Comparison of ENCODE assay signal across 17 cellular contexts in genomic region chr17:49989518-49989880, GRCh38. TPM values are rescaled to one million over a fixed set of nuclear protein-coding genes. Genes with fewer than 3 reads are reported as not detected.
DNase-seq lines count a peak whose midpoint lies in the region; ATAC-seq and TF ChIP-seq lines count a peak whose summit lies in the region.
"Had no signal": no experiment of that assay in that cellular context is flagged by ENCODE, and none has a peak within 500 bp of the region (broad histone marks: within the 10 kb centered on the region; RNA-seq: fewer than 3 reads in every experiment).

No MANE protein-coding gene starts in this region.

- no peak for TF ChIP-seq RAD21 in SK-N-SH (IDR thresholded peaks at IDR 0.05; ENCODE audit: low read length)

- no peak overlapping the region for H2BK12ac ChIP-seq in neuronal stem cell (ENCODE audit: low read length)

- H3K9ac ChIP-seq in SK-N-SH (no peak overlapping the region), neuronal stem cell (ENCODE audit: low read depth, low read length, poor library complexity) (no peak overlapping the region)

- no peaks in the 10 kb centered on the region for H4K20me1 ChIP-seq in SK-N-SH (ENCODE audit: insufficient read depth)

- H3K4me1 ChIP-seq in SK-N-SH (ENCODE audit: control insufficient read depth in 1 of 2, insufficient read depth in 2 of 2, low read depth in 1 of 2, low read length in 1 of 2) (peaks cover 0 to 2% of the 10 kb centered on the region in 2 experiments; a peak in 1 of 4 replicates), RWPE2 (ENCODE audit: insufficient read depth, poor library complexity, severe bottlenecking) (peaks cover 15% of the 10 kb centered on the region), neuronal stem cell (ENCODE audit: control insufficient read depth in 2 of 2, insufficient read depth in 1 of 2, low read depth in 1 of 2, low read length in 2 of 2) (peaks cover 3 to 14% of the 10 kb centered on the region in 2 donors)

- H2AFZ ChIP-seq in SK-N-SH (ENCODE audit: low read depth) (no peak overlapping the region), neuronal stem cell (ENCODE audit: low read length) (no peak overlapping the region)

- H2BK15ac ChIP-seq in neuronal stem cell (ENCODE audit: low read length), result no peak overlapping the region

- no peak overlapping the region for H2BK120ac ChIP-seq in neuronal stem cell (ENCODE audit: low read depth, low read length)

- H4K8ac ChIP-seq in neuronal stem cell (ENCODE audit: low read depth, low read length), result no peak overlapping the region

- CTCF ChIA-PET in SK-N-SH (lab: Yijun Ruan, JAX), result interaction anchor here (0.9 to 55.0 kb wide), 12 partner anchors 3 to 422 kb away, joined by 3 to 1665 read pairs (median 4); partner anchors contain the start of genes DLX3, DLX4 and TAC4

- no peak overlapping the region for H3K27ac ChIP-seq in SK-N-SH (ENCODE audit: low read depth in 2 of 2, low read length in 1 of 2)
- H3K27ac ChIP-seq in RWPE2 (ENCODE audit: poor library complexity, severe bottlenecking), result no peak overlapping the region
- H3K27ac ChIP-seq in neuronal stem cell (replicated peaks; ENCODE audit: low read length), result no peak overlapping the region
- H3K27ac ChIP-seq: 22Rv1, C4-2B, SJSA1 had no signal

- H2AK5ac ChIP-seq in neuronal stem cell (ENCODE audit: low read depth, low read length), result peak overlapping the region; percentile 85

- 56% methylated on average over 4 of the region's 4 CpGs for WGBS in SK-N-SH (ENCODE audit: low lambda C conversion rate)
- WGBS in neuronal stem cell (ENCODE audit: extremely low coverage in 2 of 2, insufficient read length in 2 of 2, insufficient replicate concordance in 1 of 2), 2 donors, result no CpG with 5 or more reads among the region's 4 CpGs

- no peaks in the 10 kb centered on the region for H3K79me1 ChIP-seq in neuronal stem cell (ENCODE audit: low read depth, low read length)

- H3F3A ChIP-seq in SK-N-SH (replicated peaks; ENCODE audit: insufficient read depth), result peaks cover 3% of the 10 kb centered on the region

- H3K9me2 ChIP-seq in SK-N-SH, result no peaks in the 10 kb centered on the region

- H3K27me3 ChIP-seq in SK-N-SH (ENCODE audit: insufficient read depth), result peaks cover 95% of the 10 kb centered on the region
- peaks cover 6% of the 10 kb centered on the region for H3K27me3 ChIP-seq in RWPE2 (ENCODE audit: insufficient read depth, poor library complexity, severe bottlenecking)
- H3K27me3 ChIP-seq in neuronal stem cell (ENCODE audit: control insufficient read depth in 3 of 3, insufficient read depth in 3 of 3, low read depth in 1 of 3, low read length in 3 of 3), result peaks cover 13 to 87% (median 56%) of the 10 kb centered on the region in 3 experiments

- H4K91ac ChIP-seq in neuronal stem cell (ENCODE audit: low read depth, low read length, poor library complexity), result no peak overlapping the region

- peak overlapping the region; percentile 55 for H3K18ac ChIP-seq in neuronal stem cell (ENCODE audit: low read length)

- H3K14ac ChIP-seq in neuronal stem cell (ENCODE audit: low read length), result peak overlapping the region; percentile 76

- no peaks in the 10 kb centered on the region for H3K9me3 ChIP-seq in SK-N-SH
- H3K9me3 ChIP-seq in RWPE2 (ENCODE audit: severe bottlenecking), result no peaks in the 10 kb centered on the region
- H3K9me3 ChIP-seq in neuronal stem cell (replicated peaks in 1 of 2; ENCODE audit: control insufficient read depth in 2 of 2, insufficient read depth in 1 of 2, low read depth in 1 of 2, low read length in 2 of 2), result peaks cover 4 to 8% of the 10 kb centered on the region in 2 donors
- H3K9me3 ChIP-seq: SJSA1 had no signal

- H3K4me3 ChIP-seq in SK-N-SH (ENCODE audit: low read depth in 2 of 2, low read length in 1 of 2), result no peak overlapping the region
- H3K4me3 ChIP-seq in RWPE2 (ENCODE audit: severe bottlenecking), result no peak overlapping the region
- H3K4me3 ChIP-seq in neuronal stem cell (ENCODE audit: low read length in 2 of 2), result no peak overlapping the region
- H3K4me3 ChIP-seq: SJSA1 had no signal

- H3K36me3 ChIP-seq in SK-N-SH (replicated peaks in 1 of 2; ENCODE audit: control insufficient read depth in 1 of 2, insufficient read depth in 2 of 2, low read length in 1 of 2), result no peaks in the 10 kb centered on the region
- H3K36me3 ChIP-seq in RWPE2 (ENCODE audit: low read depth), result no peaks in the 10 kb centered on the region
- H3K36me3 ChIP-seq in neuronal stem cell (replicated peaks in 1 of 2; ENCODE audit: control insufficient read depth in 2 of 2, insufficient read depth in 2 of 2, low read length in 2 of 2), result no peaks in the 10 kb centered on the region
- H3K36me3 ChIP-seq: SJSA1 had no signal

- ATAC-seq in SK-N-SH treated with all-trans-retinoic acid at 6 μM for 48 hours (no peak), RWPE2 (ENCODE audit: low read depth) (no peak), HG02938 (IDR thresholded peaks at IDR 0.05; ENCODE audit: unreplicated experiment) (no peak)
- ATAC-seq in stimulated activated naive CD8-positive, alpha-beta T cell treated with anti-CD3 and anti-CD28 coated beads, Interleukin-15, Interleukin-2, amounts not matched to agents 100 U/mL and 50 U/mL, for 24 hours, result no peak
- ATAC-seq: HCT116, PC-3 had no signal

- POLR2A ChIA-PET in SK-N-SH (lab: Yijun Ruan, JAX), result no interaction called here

- TF ChIP-seq CTCF in SK-N-SH (IDR thresholded peaks at IDR 0.05) (no peak), RWPE2 (IDR thresholded peaks at IDR 0.05; ENCODE audit: poor library complexity, severe bottlenecking) (no peak)

- no peak overlapping the region for H2BK5ac ChIP-seq in neuronal stem cell (ENCODE audit: low read length)

- peak; percentile 17 for DNase-seq in SK-N-SH
- DNase-seq in D341Med (ENCODE audit: low spot score), result peak; percentile 28
- DNase-seq in RWPE2 (ENCODE audit: low spot score), result peak; percentile 58
- no peak for DNase-seq in neuronal stem cell (ENCODE audit: low spot score)
- DNase-seq in stimulated activated naive CD8-positive, alpha-beta T cell treated with anti-CD3 and anti-CD28 coated beads, Interleukin-15, Interleukin-2, amounts not matched to agents 100 U/mL and 50 U/mL, for 24 hours, result no peak
- DNase-seq in NCI-H345 (lab: John Stamatoyannopoulos, UW), result no peak
- DNase-seq: NCI-H1417 treated with DMSO at 0.1 percent for 48 hours, NCI-H2029, NCI-H2171, NCI-H82, PC-3 had no signal

- no peak overlapping the region for H3K4ac ChIP-seq in neuronal stem cell (ENCODE audit: low read length)

- H3K79me2 ChIP-seq in SK-N-SH (ENCODE audit: insufficient read depth), result no peaks in the 10 kb centered on the region

- no peak overlapping the region for H3K23ac ChIP-seq in neuronal stem cell (ENCODE audit: low read depth, low read length, poor library complexity)

- TF ChIP-seq EP300 in SK-N-SH (IDR thresholded peaks at IDR 0.05; ENCODE audit: borderline replicate concordance in 1 of 2, low read depth in 1 of 2, low read length in 1 of 2), result no peak

- no peak overlapping the region for H3K4me2 ChIP-seq in SK-N-SH
- H3K4me2 ChIP-seq in neuronal stem cell (ENCODE audit: insufficient read depth, low read length, poor library complexity, severe bottlenecking), result no peak overlapping the region

TF ChIP-seq in SK-N-SH, 30 proteins besides CTCF, POLR2A, EP300 and RAD21:
- no peak for TF ChIP-seq TCF12 (IDR thresholded peaks at IDR 0.05)
- no peak for TF ChIP-seq JUND (IDR thresholded peaks at IDR 0.05)
- no peak for TF ChIP-seq USF2 (IDR thresholded peaks at IDR 0.05; ENCODE audit: borderline replicate concordance, low read depth, low read length)
- TF ChIP-seq FOSL2 (IDR thresholded peaks at IDR 0.05; ENCODE audit: borderline replicate concordance, low read depth), result no peak

TF ChIP-seq in SK-N-SH treated with all-trans-retinoic acid at 6 μM for 48 hours, 23 proteins besides CTCF, POLR2A, EP300 and RAD21 (continues in another document):
- TF ChIP-seq CSRNP3 (CRISPR knock-in tag; IDR thresholded peaks at IDR 0.05) (no peak), ZFP3 (CRISPR knock-in tag; IDR thresholded peaks at IDR 0.05) (no peak), ZNF8 (CRISPR knock-in tag; IDR thresholded peaks at IDR 0.05) (no peak), ZC3H10 (CRISPR knock-in tag; IDR thresholded peaks at IDR 0.05) (no peak)

RNA-seq across cellular contexts. Expression of gene DLX3, which starts 5.5 kb away (rescaled TPM):
- polyA plus RNA-seq in SK-N-SH (2012; rRNA removed), result not detected in 2 replicates
- polyA plus RNA-seq in SK-N-SH (2012; cell fraction: cytosol; rRNA removed), result not detected in 2 replicates
- polyA plus RNA-seq in SK-N-SH (2012; cell fraction: nucleus; rRNA removed), result not detected in 2 replicates
- polyA plus RNA-seq in neuronal stem cell (2013, experiment 1 of 2), result 1.2 TPM
- 1.1 TPM for polyA plus RNA-seq in neuronal stem cell (2013, experiment 2 of 2)

RNA-seq across cellular contexts. Expression of gene DLX4, which starts 20.5 kb away (rescaled TPM):
- polyA plus RNA-seq in SK-N-SH (2012; rRNA removed), result 0.03 and 0.10 TPM in 2 replicates
- not detected in 2 replicates for polyA plus RNA-seq in SK-N-SH (2012; cell fraction: cytosol; rRNA removed)
- polyA plus RNA-seq in SK-N-SH (2012; cell fraction: nucleus; rRNA removed), result 0.11 and 0.14 TPM in 2 replicates
- 0.45 TPM for polyA plus RNA-seq in neuronal stem cell (2013, experiment 1 of 2)
- 0.61 TPM for polyA plus RNA-seq in neuronal stem cell (2013, experiment 2 of 2)

Comparison
In these comparisons a context has a peak if more than half of its experiments do, and no peak if none do; other contexts are left out.
1. DNase-seq: peak in SK-N-SH (single experiment), D341Med (single experiment) and RWPE2 (single experiment); none in neuronal stem cell (single experiment), stimulated activated naive CD8-positive, alpha-beta T cell treated with anti-CD3 and anti-CD28 coated beads, Interleukin-15, Interleukin-2, amounts not matched to agents 100 U/mL and 50 U/mL, for 24 hours (single experiment) and NCI-H345 (single experiment).